ENCODE assay signal across 2 cellular contexts in the genomic region with DNA sequence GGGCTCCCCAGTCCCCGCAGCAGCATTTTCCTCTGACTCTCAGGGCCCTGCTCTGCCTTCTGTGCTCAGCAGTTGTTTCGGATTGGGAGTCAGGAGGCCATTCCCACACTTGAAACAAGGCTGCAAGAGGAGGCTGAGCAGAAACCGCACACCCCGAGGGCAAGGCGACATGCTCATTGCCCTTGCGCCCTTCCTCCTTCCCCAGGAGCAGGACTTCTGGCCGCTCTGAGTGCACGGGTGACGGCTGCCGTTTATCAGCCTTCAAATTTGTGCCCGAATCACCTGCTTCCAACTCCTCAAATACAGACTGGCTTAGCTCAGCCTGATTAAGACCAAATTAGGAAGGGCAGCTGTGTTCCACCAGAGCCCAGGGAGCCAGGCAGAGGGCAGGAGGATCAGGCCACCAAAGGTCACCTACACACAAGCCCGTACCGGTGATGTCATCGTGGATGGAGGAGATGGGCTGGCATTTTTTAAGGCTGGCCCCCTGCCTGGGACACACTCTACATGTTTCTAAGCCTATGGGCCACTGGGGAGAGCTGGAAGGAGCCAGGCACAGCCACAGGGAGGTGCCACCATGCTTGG.
A peak's percentile ranks its signal among the peaks of the same experiment; 100 is the strongest.
TF ChIP-seq lines count a peak whose summit lies in the region.

No MANE protein-coding gene starts in this region.

TF ChIP-seq in K562, 482 proteins besides CTCF, POLR2A, EP300 and RAD21:
- TF ChIP-seq, protein P1, sequence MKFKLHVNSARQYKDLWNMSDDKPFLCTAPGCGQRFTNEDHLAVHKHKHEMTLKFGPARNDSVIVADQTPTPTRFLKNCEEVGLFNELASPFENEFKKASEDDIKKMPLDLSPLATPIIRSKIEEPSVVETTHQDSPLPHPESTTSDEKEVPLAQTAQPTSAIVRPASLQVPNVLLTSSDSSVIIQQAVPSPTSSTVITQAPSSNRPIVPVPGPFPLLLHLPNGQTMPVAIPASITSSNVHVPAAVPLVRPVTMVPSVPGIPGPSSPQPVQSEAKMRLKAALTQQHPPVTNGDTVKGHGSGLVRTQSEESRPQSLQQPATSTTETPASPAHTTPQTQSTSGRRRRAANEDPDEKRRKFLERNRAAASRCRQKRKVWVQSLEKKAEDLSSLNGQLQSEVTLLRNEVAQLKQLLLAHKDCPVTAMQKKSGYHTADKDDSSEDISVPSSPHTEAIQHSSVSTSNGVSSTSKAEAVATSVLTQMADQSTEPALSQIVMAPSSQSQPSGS (CRISPR knock-in tag; IDR thresholded peaks at IDR 0.05) = peak; percentile 61; the same call in 1 of the 2 replicates
- TF ChIP-seq ATF7 (IDR thresholded peaks at IDR 0.05) (peak; percentile 84), TARDBP (IDR thresholded peaks at IDR 0.05) (no peak), ATF1 (CRISPR knock-in tag; IDR thresholded peaks at IDR 0.05) (no peak), ATF1 (tag; IDR thresholded peaks at IDR 0.05) (peak; percentile 37; the same call in 1 of the 2 replicates), JUND (IDR thresholded peaks at IDR 0.05; ENCODE audit: borderline replicate concordance, low read depth, low read length) (peak; percentile 46), JUND (tag; IDR thresholded peaks at IDR 0.05; ENCODE audit: borderline replicate concordance, low read depth, low read length) (peak; percentile 39; the same call in 1 of the 3 replicates), KLF16 (IDR thresholded peaks at IDR 0.05) (no peak)
- TF ChIP-seq, protein P2, sequence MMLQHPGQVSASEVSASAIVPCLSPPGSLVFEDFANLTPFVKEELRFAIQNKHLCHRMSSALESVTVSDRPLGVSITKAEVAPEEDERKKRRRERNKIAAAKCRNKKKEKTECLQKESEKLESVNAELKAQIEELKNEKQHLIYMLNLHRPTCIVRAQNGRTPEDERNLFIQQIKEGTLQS (IDR thresholded peaks at IDR 0.05) = peak; percentile 90
- TF ChIP-seq, protein P2 (CRISPR knock-in tag; conservative IDR thresholded peaks at IDR 0.05) = no peak
TF ChIP-seq in K562: peak in this region for 5.

TF ChIP-seq in liver, 16 proteins besides CTCF, POLR2A, EP300 and RAD21:
- peak; percentile 23 to 63 for TF ChIP-seq RXRA (IDR thresholded peaks at IDR 0.05)
- peak; percentile 37 for TF ChIP-seq SP1 (IDR thresholded peaks at IDR 0.05)
- TF ChIP-seq, protein P3, sequence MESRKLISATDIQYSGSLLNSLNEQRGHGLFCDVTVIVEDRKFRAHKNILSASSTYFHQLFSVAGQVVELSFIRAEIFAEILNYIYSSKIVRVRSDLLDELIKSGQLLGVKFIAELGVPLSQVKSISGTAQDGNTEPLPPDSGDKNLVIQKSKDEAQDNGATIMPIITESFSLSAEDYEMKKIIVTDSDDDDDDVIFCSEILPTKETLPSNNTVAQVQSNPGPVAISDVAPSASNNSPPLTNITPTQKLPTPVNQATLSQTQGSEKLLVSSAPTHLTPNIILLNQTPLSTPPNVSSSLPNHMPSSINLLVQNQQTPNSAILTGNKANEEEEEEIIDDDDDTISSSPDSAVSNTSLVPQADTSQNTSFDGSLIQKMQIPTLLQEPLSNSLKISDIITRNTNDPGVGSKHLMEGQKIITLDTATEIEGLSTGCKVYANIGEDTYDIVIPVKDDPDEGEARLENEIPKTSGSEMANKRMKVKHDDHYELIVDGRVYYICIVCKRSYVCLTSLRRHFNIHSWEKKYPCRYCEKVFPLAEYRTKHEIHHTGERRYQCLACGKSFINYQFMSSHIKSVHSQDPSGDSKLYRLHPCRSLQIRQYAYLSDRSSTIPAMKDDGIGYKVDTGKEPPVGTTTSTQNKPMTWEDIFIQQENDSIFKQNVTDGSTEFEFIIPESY (IDR thresholded peaks at IDR 0.05) = no peak
- TF ChIP-seq JUND (IDR thresholded peaks at IDR 0.05) = peak in 1 of 2 donors; percentile 18
- peak in 1 of 2 donors; percentile 32 for TF ChIP-seq HNF4A (conservative IDR thresholded peaks at IDR 0.05)
